9 cellular contexts compared by ENCODE assay signal in the genomic region with DNA sequence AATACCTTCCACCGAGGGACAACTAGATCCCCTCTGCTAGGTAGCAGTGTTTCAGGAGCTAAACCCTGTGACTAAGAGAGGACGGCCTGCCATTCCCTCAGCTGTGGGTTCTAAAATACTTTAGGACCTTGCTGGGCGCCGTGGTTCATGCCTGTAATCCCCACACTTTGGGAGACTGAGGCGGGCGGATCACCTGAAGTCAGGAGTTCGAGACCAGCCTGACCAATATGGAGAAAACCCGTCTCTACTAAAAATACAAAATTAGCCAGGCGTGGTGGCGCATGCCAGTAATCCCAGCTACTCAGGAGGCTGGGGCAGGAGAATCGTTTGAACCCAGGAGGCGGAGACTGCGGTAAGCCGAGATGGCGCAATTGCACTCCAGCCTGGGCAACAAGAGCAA. TPM values are rescaled to one million over a fixed set of nuclear protein-coding genes. Genes with fewer than 3 reads are reported as not detected.
A peak's percentile ranks its signal among the peaks of the same experiment; 100 is the strongest.
DNase-seq lines count a peak whose midpoint lies in the region; ATAC-seq, FAIRE-seq and TF ChIP-seq lines count a peak whose summit lies in the region.
"Not testable (repeated sequence)": the region's sequence is repeated elsewhere in the genome, so short reads cannot be mapped to it uniquely, and the experiment has no call there.
"Had no signal": no experiment of that assay in that cellular context is flagged by ENCODE, and none has a peak within 500 bp of the region (broad histone marks: within the 10 kb centered on the region; RNA-seq: fewer than 3 reads in every experiment).

No MANE protein-coding gene starts in this region.

- intact Hi-C loops in HepG2 (cut with micrococcal nuclease; ENCODE audit: unreplicated experiment), result loop anchor here (10.0 kb wide), 2 partner anchors 372 to 602 kb away; a partner anchor contains a TSS

- DNase-seq in CD8-positive, alpha-beta memory T cell; T-helper 2 cell treated with Interferon-gamma antibody and Interleukin-4, amounts not matched to agents 5 μg/mL and 100 μg/mL, for 36 hours (ENCODE audit: low spot score); activated T-cell treated with anti-CD3 and anti-CD28 coated beads, Interleukin-2, amount 50 U/mL, for 4 hours; activated naive CD8-positive, alpha-beta T cell treated with anti-CD3 and anti-CD28 coated beads, Interleukin-2, amount 50 U/mL, for 24 hours; HepG2 (ENCODE audit: low spot score); neural crest cell (ENCODE audit: low read depth, low spot score): not testable (repeated sequence)
- peak; percentile 62 for DNase-seq in NB4 (ENCODE audit: low read depth)

- not testable (repeated sequence) for TF ChIP-seq CTCF in NB4 (IDR thresholded peaks at IDR 0.05; ENCODE audit: low read depth, low read length); HepG2 (CRISPR knock-in tag; IDR thresholded peaks at IDR 0.05); neural crest cell (conservative IDR thresholded peaks at IDR 0.05)

- not testable (repeated sequence) for H2AFZ ChIP-seq in HepG2 (ENCODE audit: low read length)

- H3K4me1 ChIP-seq in CD8-positive, alpha-beta memory T cell (ENCODE audit: insufficient read depth, low read length), result peaks cover 31% of the 10 kb centered on the region
- peaks cover 48% of the 10 kb centered on the region for H3K4me1 ChIP-seq in HepG2 (ENCODE audit: insufficient read depth, low read length)

- not testable (repeated sequence) for H3K9me3 Mint-ChIP-seq in CD8-positive, alpha-beta memory T cell; T-helper 2 cell treated with Interferon-gamma antibody and Interleukin-4, amounts not matched to agents 5 μg/mL and 100 μg/mL, for 36 hours; activated T-cell treated with anti-CD3 and anti-CD28 coated beads, Interleukin-2, amount 50 U/mL, for 4 hours; activated naive CD8-positive, alpha-beta T cell treated with anti-CD3 and anti-CD28 coated beads, Interleukin-2, amount 50 U/mL, for 24 hours; neural crest cell; stimulated activated naive CD8-positive, alpha-beta T cell treated with anti-CD3 and anti-CD28 coated beads, Interleukin-15, Interleukin-2, amounts not matched to agents 100 ng/mL and 50 ng/mL, for 24 hours

- not testable (repeated sequence) for TF ChIP-seq POLR2A in NB4 (IDR thresholded peaks at IDR 0.05; ENCODE audit: extremely low read depth, insufficient read length); HepG2 (IDR thresholded peaks at IDR 0.05; ENCODE audit: insufficient read depth in 1 of 2, low read depth in 2 of 2, low read length in 2 of 2)

- H3K4me1 Mint-ChIP-seq in CD8-positive, alpha-beta memory T cell, result peaks cover 34 to 59% (median 45%) of the 10 kb centered on the region in 3 donors
- peaks cover 40% of the 10 kb centered on the region for H3K4me1 Mint-ChIP-seq in T-helper 2 cell treated with Interferon-gamma antibody and Interleukin-4, amounts not matched to agents 5 μg/mL and 100 μg/mL, for 36 hours (ENCODE audit: low read depth)
- H3K4me1 Mint-ChIP-seq in activated T-cell treated with anti-CD3 and anti-CD28 coated beads, Interleukin-2, amount 50 U/mL, for 4 hours (ENCODE audit: low read depth), result peaks cover 39% of the 10 kb centered on the region
- peaks cover 47% of the 10 kb centered on the region for H3K4me1 Mint-ChIP-seq in activated naive CD8-positive, alpha-beta T cell treated with anti-CD3 and anti-CD28 coated beads, Interleukin-2, amount 50 U/mL, for 24 hours
- H3K4me1 Mint-ChIP-seq in neural crest cell, result peaks cover 38% of the 10 kb centered on the region
- H3K4me1 Mint-ChIP-seq in stimulated activated naive CD8-positive, alpha-beta T cell treated with anti-CD3 and anti-CD28 coated beads, Interleukin-15, Interleukin-2, amounts not matched to agents 100 ng/mL and 50 ng/mL, for 24 hours (ENCODE audit: low read depth), result peaks cover 55% of the 10 kb centered on the region

- H3K9me3 ChIP-seq in CD8-positive, alpha-beta memory T cell (ENCODE audit: low read length); HepG2 (ENCODE audit: low read length): not testable (repeated sequence)

- POLR2A ChIA-PET in CD8-positive, alpha-beta memory T cell (lab: Charles Lee), result not testable (repeated sequence)
- POLR2A ChIA-PET in HepG2 (lab: Yijun Ruan, JAX), result interaction anchor here (3.3 to 5.4 kb wide), 2 partner anchors 83 to 89 kb away, joined by 26 to 39 read pairs; a partner anchor contains a TSS

- peaks cover 46 to 65% of the 10 kb centered on the region in 2 donors for H3K27me3 Mint-ChIP-seq in CD8-positive, alpha-beta memory T cell
- H3K27me3 Mint-ChIP-seq in T-helper 2 cell treated with Interferon-gamma antibody and Interleukin-4, amounts not matched to agents 5 μg/mL and 100 μg/mL, for 36 hours (ENCODE audit: low read depth), result peaks cover 71% of the 10 kb centered on the region
- peaks cover 66% of the 10 kb centered on the region for H3K27me3 Mint-ChIP-seq in activated T-cell treated with anti-CD3 and anti-CD28 coated beads, Interleukin-2, amount 50 U/mL, for 4 hours (ENCODE audit: low read depth)
- H3K27me3 Mint-ChIP-seq in activated naive CD8-positive, alpha-beta T cell treated with anti-CD3 and anti-CD28 coated beads, Interleukin-2, amount 50 U/mL, for 24 hours, result peaks cover 62% of the 10 kb centered on the region
- peaks cover 76% of the 10 kb centered on the region for H3K27me3 Mint-ChIP-seq in neural crest cell (ENCODE audit: low read depth)
- peaks cover 64% of the 10 kb centered on the region for H3K27me3 Mint-ChIP-seq in stimulated activated naive CD8-positive, alpha-beta T cell treated with anti-CD3 and anti-CD28 coated beads, Interleukin-15, Interleukin-2, amounts not matched to agents 100 ng/mL and 50 ng/mL, for 24 hours

- not testable (repeated sequence) for H3K9ac ChIP-seq in HepG2 (ENCODE audit: insufficient read depth, low read depth, low read length)

- H3K36me3 ChIP-seq in CD8-positive, alpha-beta memory T cell (ENCODE audit: insufficient read depth, low read length); HepG2 (replicated peaks in 1 of 2; ENCODE audit: control insufficient read depth in 1 of 2, insufficient read depth in 2 of 2, low read length in 2 of 2): not testable (repeated sequence)

- in situ Hi-C loops in HepG2 (cut with HindIII; ENCODE audit: extremely low pct_ligation_motif_present, low pct_unique_long_range_greater_than_20kb), result loop anchor here (5.0 to 10.0 kb wide), 2 partner anchors 79 to 602 kb away; a partner anchor contains a TSS

- 91% methylated on average over 13 of the region's 15 CpGs for WGBS in HepG2 (ENCODE audit: low lambda C conversion rate)

- not testable (repeated sequence) for BruUV-seq in HepG2 (replicated peaks; lab: Mats Ljungman, UMichigan)

- peak overlapping the region; percentile 83 to 96 (median 89) for H3K4me3 Mint-ChIP-seq in CD8-positive, alpha-beta memory T cell
- H3K4me3 Mint-ChIP-seq in T-helper 2 cell treated with Interferon-gamma antibody and Interleukin-4, amounts not matched to agents 5 μg/mL and 100 μg/mL, for 36 hours, result peak overlapping the region; percentile 82
- H3K4me3 Mint-ChIP-seq in activated T-cell treated with anti-CD3 and anti-CD28 coated beads, Interleukin-2, amount 50 U/mL, for 4 hours, result peak overlapping the region; percentile 88
- H3K4me3 Mint-ChIP-seq in activated naive CD8-positive, alpha-beta T cell treated with anti-CD3 and anti-CD28 coated beads, Interleukin-2, amount 50 U/mL, for 24 hours, result peak overlapping the region; percentile 83
- H3K4me3 Mint-ChIP-seq in neural crest cell, result peak overlapping the region; percentile 89
- H3K4me3 Mint-ChIP-seq in stimulated activated naive CD8-positive, alpha-beta T cell treated with anti-CD3 and anti-CD28 coated beads, Interleukin-15, Interleukin-2, amounts not matched to agents 100 ng/mL and 50 ng/mL, for 24 hours, result peak overlapping the region; percentile 86

- ATAC-seq in activated T-cell treated with anti-CD3 and anti-CD28 coated beads, Interleukin-2, amount 50 U/mL, for 4 hours; activated naive CD8-positive, alpha-beta T cell treated with anti-CD3 and anti-CD28 coated beads, Interleukin-2, amount 50 U/mL, for 24 hours; HepG2: not testable (repeated sequence)

- not testable (repeated sequence) for H3K36me3 Mint-ChIP-seq in CD8-positive, alpha-beta memory T cell; T-helper 2 cell treated with Interferon-gamma antibody and Interleukin-4, amounts not matched to agents 5 μg/mL and 100 μg/mL, for 36 hours (ENCODE audit: low read depth); activated T-cell treated with anti-CD3 and anti-CD28 coated beads, Interleukin-2, amount 50 U/mL, for 4 hours (ENCODE audit: insufficient read depth); activated naive CD8-positive, alpha-beta T cell treated with anti-CD3 and anti-CD28 coated beads, Interleukin-2, amount 50 U/mL, for 24 hours (ENCODE audit: low read depth); neural crest cell (ENCODE audit: low read depth); stimulated activated naive CD8-positive, alpha-beta T cell treated with anti-CD3 and anti-CD28 coated beads, Interleukin-15, Interleukin-2, amounts not matched to agents 100 ng/mL and 50 ng/mL, for 24 hours (ENCODE audit: low read depth)

- H3K79me2 ChIP-seq in HepG2 (ENCODE audit: insufficient read depth, low read length), result peaks cover 25% of the 10 kb centered on the region

- TF ChIP-seq EP300 in HepG2 (IDR thresholded peaks at IDR 0.05; ENCODE audit: low read depth in 2 of 2, low read length in 2 of 2); HepG2 (CRISPR knock-in tag; IDR thresholded peaks at IDR 0.05; ENCODE audit: borderline replicate concordance): not testable (repeated sequence)

- H3K4me3 ChIP-seq in CD8-positive, alpha-beta memory T cell (ENCODE audit: low read length); NB4 (ENCODE audit: low read depth, low read length); HepG2 (replicated peaks in 1 of 3; ENCODE audit: insufficient read depth in 1 of 3, low read depth in 2 of 3, low read length in 3 of 3): not testable (repeated sequence)

- H3K27me3 ChIP-seq in CD8-positive, alpha-beta memory T cell (ENCODE audit: insufficient read depth, low read length, poor library complexity, severe bottlenecking), result peaks cover 52% of the 10 kb centered on the region
- peaks cover 2 to 22% of the 10 kb centered on the region in 2 experiments; a peak in 4 of 5 replicates for H3K27me3 ChIP-seq in HepG2 (ENCODE audit: control insufficient read depth in 1 of 2, insufficient read depth in 2 of 2, low read length in 2 of 2)

- peaks cover 17% of the 10 kb centered on the region; the same call in 1 of the 2 replicates for H4K20me1 ChIP-seq in HepG2 (ENCODE audit: insufficient read depth, low read length)

- not testable (repeated sequence) for FAIRE-seq in HepG2 (lab: Jason Lieb, UNC)

- H3K27ac ChIP-seq in CD8-positive, alpha-beta memory T cell (ENCODE audit: low read depth, low read length); HepG2 (ENCODE audit: extremely low read length, insufficient read depth, low read length): not testable (repeated sequence)

- CTCF ChIA-PET in CD8-positive, alpha-beta memory T cell (lab: Charles Lee), result interaction anchor here (1.0 to 8.1 kb wide), 9 partner anchors 10 to 125 kb away, joined by 3 to 121 read pairs (median 8); a partner anchor contains a TSS
- CTCF ChIA-PET in HepG2 (lab: Yijun Ruan, JAX; ENCODE audit: low intra/inter-chr PET ratio, low total read pairs), result interaction anchor here (1.6 to 5.0 kb wide), 2 partner anchors 61 to 80 kb away, joined by 5 to 167 read pairs; a partner anchor contains a TSS

- H3K4me2 ChIP-seq in HepG2 (ENCODE audit: low read depth, low read length), result 0 out of 2 replicates have a peak overlapping the region, but pooled peaks have one; percentile 90

- not testable (repeated sequence) for TF ChIP-seq RAD21 in HepG2 (CRISPR knock-in tag; IDR thresholded peaks at IDR 0.05)

- H3K27ac Mint-ChIP-seq in CD8-positive, alpha-beta memory T cell, result peak overlapping the region in 4 of 8 donors; percentile 6 to 59 (median 56)
- H3K27ac Mint-ChIP-seq in T-helper 2 cell treated with Interferon-gamma antibody and Interleukin-4, amounts not matched to agents 5 μg/mL and 100 μg/mL, for 36 hours; activated naive CD8-positive, alpha-beta T cell treated with anti-CD3 and anti-CD28 coated beads, Interleukin-2, amount 50 U/mL, for 24 hours; neural crest cell (ENCODE audit: unreplicated experiment); stimulated activated naive CD8-positive, alpha-beta T cell treated with anti-CD3 and anti-CD28 coated beads, Interleukin-15, Interleukin-2, amounts not matched to agents 100 ng/mL and 50 ng/mL, for 24 hours: not testable (repeated sequence)

RNA-seq across cellular contexts. Expression of a gene that starts 1.8 kb away (rescaled TPM):
- total RNA-seq in CD8-positive, alpha-beta memory T cell, result 1 to 10 TPM; 2.4 to 3.0 TPM
- not detected for polyA plus RNA-seq in CD8-positive, alpha-beta memory T cell
- total RNA-seq in activated T-cell treated with anti-CD3 and anti-CD28 coated beads, Interleukin-2, amount 50 U/mL, for 4 hours, result 1 to 10 TPM; 2.3 to 3.5 (median 2.7) TPM
- total RNA-seq in HepG2 (2016; rRNA removed; fragmentation: Illumina TruSeq; extraction: Trizol) (31.5 and 50.9 TPM in 2 replicates), neural crest cell (60.7 and 63.7 TPM in 2 replicates)
- total RNA-seq in HepG2 (2016; cell fraction: cytosol; rRNA removed; fragmentation: Illumina TruSeq; extraction: Trizol; ENCODE audit: low read depth), result 10.7 and 12.1 TPM in 2 replicates
- 28.3 and 52.2 TPM in 2 replicates for total RNA-seq in HepG2 (2016; cell fraction: insoluble cytoplasmic fraction; rRNA removed; fragmentation: Illumina TruSeq; extraction: Trizol)
- 36.7 and 36.8 TPM in 2 replicates for total RNA-seq in HepG2 (2016; cell fraction: membrane; rRNA removed; fragmentation: Illumina TruSeq; extraction: Trizol)
- 24.3 and 28.3 TPM in 2 replicates for total RNA-seq in HepG2 (2016; cell fraction: nucleus; rRNA removed; fragmentation: Illumina TruSeq; extraction: Trizol)
- polyA plus RNA-seq in HepG2 (2011; rRNA removed), result 19.7 and 28.1 TPM in 2 replicates
- polyA plus RNA-seq in HepG2 (2011; cell fraction: cytosol; rRNA removed), result 15.0 and 17.4 TPM in 2 replicates
- 18.1 and 19.3 TPM in 2 replicates for polyA plus RNA-seq in HepG2 (2011; cell fraction: nucleus; rRNA removed)
- 12.1 and 12.8 TPM in 2 replicates for polyA plus RNA-seq in HepG2 (2012)
- polyA plus RNA-seq in HepG2 (2016; cell fraction: cytosol; fragmentation: Illumina TruSeq; extraction: Trizol; ENCODE audit: low read depth), result 4.2 and 4.9 TPM in 2 replicates
- polyA plus RNA-seq in HepG2 (2016; cell fraction: insoluble cytoplasmic fraction; fragmentation: Illumina TruSeq; extraction: Trizol; ENCODE audit: low read depth), result 20.4 and 24.5 TPM in 2 replicates
- polyA plus RNA-seq in HepG2 (2016; cell fraction: membrane; fragmentation: Illumina TruSeq; extraction: Trizol; ENCODE audit: low read depth), result 8.8 and 10.3 TPM in 2 replicates
- polyA plus RNA-seq in HepG2 (2016; cell fraction: nucleus; fragmentation: Illumina TruSeq; extraction: Trizol; ENCODE audit: insufficient read depth, low read depth), result 21.9 and 25.3 TPM in 2 replicates
- 13.7 and 123 TPM in 2 replicates for polyA minus RNA-seq in HepG2 (2011; rRNA and poly(A)+ RNA removed; ENCODE audit: low replicate concordance)
- polyA minus RNA-seq in HepG2 (2011; cell fraction: cytosol; rRNA and poly(A)+ RNA removed), result 35.0 and 40.7 TPM in 2 replicates
- 26.1 and 27.2 TPM in 2 replicates for polyA minus RNA-seq in HepG2 (2011; cell fraction: nucleus; rRNA and poly(A)+ RNA removed)
- total RNA-seq: GM23248 had no signal

RNA-seq across cellular contexts. Expression of a gene that starts 4.1 kb away (rescaled TPM):
- not detected for total RNA-seq in CD8-positive, alpha-beta memory T cell
- polyA plus RNA-seq in CD8-positive, alpha-beta memory T cell, result not detected
- total RNA-seq in activated T-cell treated with anti-CD3 and anti-CD28 coated beads, Interleukin-2, amount 50 U/mL, for 4 hours, result under 1 TPM in 1 of 3 donors, not detected in 2; 0.03 TPM
- 0.02 TPM in 1 of 2 replicates, not detected in the other for total RNA-seq in HepG2 (2016; rRNA removed; fragmentation: Illumina TruSeq; extraction: Trizol)
- total RNA-seq in HepG2 (2016; cell fraction: cytosol; rRNA removed; fragmentation: Illumina TruSeq; extraction: Trizol; ENCODE audit: low read depth), result under 0.01 and 0.09 TPM in 2 replicates
- 0.02 TPM in 1 of 2 replicates, not detected in the other for total RNA-seq in HepG2 (2016; cell fraction: insoluble cytoplasmic fraction; rRNA removed; fragmentation: Illumina TruSeq; extraction: Trizol)
- total RNA-seq in HepG2 (2016; cell fraction: membrane; rRNA removed; fragmentation: Illumina TruSeq; extraction: Trizol), result 0.03 TPM in 2 replicates
- 0.06 and 0.09 TPM in 2 replicates for total RNA-seq in HepG2 (2016; cell fraction: nucleus; rRNA removed; fragmentation: Illumina TruSeq; extraction: Trizol)
- polyA plus RNA-seq in HepG2 (2011; rRNA removed), result 0.01 and 0.04 TPM in 2 replicates
- polyA plus RNA-seq in HepG2 (2011; cell fraction: cytosol; rRNA removed), result 0.03 and 0.04 TPM in 2 replicates
- polyA plus RNA-seq in HepG2 (2011; cell fraction: nucleus; rRNA removed), result 0.02 and 0.05 TPM in 2 replicates
- polyA plus RNA-seq in HepG2 (2012), result 0.01 TPM in 1 of 2 replicates, not detected in the other
- not detected in 2 replicates for polyA plus RNA-seq in HepG2 (2016; cell fraction: cytosol; fragmentation: Illumina TruSeq; extraction: Trizol; ENCODE audit: low read depth)
- polyA plus RNA-seq in HepG2 (2016; cell fraction: insoluble cytoplasmic fraction; fragmentation: Illumina TruSeq; extraction: Trizol; ENCODE audit: low read depth), result 0.03 TPM in 1 of 2 replicates, not detected in the other
- not detected in 2 replicates for polyA plus RNA-seq in HepG2 (2016; cell fraction: membrane; fragmentation: Illumina TruSeq; extraction: Trizol; ENCODE audit: low read depth)
- polyA plus RNA-seq in HepG2 (2016; cell fraction: nucleus; fragmentation: Illumina TruSeq; extraction: Trizol; ENCODE audit: insufficient read depth, low read depth), result 0.07 TPM in 1 of 2 replicates, not detected in the other
- 0.08 and 2.8 TPM in 2 replicates for polyA minus RNA-seq in HepG2 (2011; rRNA and poly(A)+ RNA removed; ENCODE audit: low replicate concordance)
- 0.09 and 0.30 TPM in 2 replicates for polyA minus RNA-seq in HepG2 (2011; cell fraction: cytosol; rRNA and poly(A)+ RNA removed)
- polyA minus RNA-seq in HepG2 (2011; cell fraction: nucleus; rRNA and poly(A)+ RNA removed), result 0.12 and 0.26 TPM in 2 replicates
- 0.09 and 0.14 TPM in 2 replicates for total RNA-seq in neural crest cell
